1 cellular context compared by ENCODE assay signal in genomic region chr14:68508581-68508980, GRCh38.
TF ChIP-seq lines count a peak whose summit lies in the region.

No MANE protein-coding gene starts in this region.

TF ChIP-seq in IMR-90, 13 proteins besides CTCF, POLR2A, EP300 and RAD21 (continued from another document):
- no peak for TF ChIP-seq MXI1 (IDR thresholded peaks at IDR 0.05; ENCODE audit: borderline replicate concordance, low read depth, low read length)
- no peak for TF ChIP-seq SMC3 (IDR thresholded peaks at IDR 0.05; ENCODE audit: low read depth, low read length)
